Comparison of ENCODE assay signal across 8 cellular contexts in the genomic region with DNA sequence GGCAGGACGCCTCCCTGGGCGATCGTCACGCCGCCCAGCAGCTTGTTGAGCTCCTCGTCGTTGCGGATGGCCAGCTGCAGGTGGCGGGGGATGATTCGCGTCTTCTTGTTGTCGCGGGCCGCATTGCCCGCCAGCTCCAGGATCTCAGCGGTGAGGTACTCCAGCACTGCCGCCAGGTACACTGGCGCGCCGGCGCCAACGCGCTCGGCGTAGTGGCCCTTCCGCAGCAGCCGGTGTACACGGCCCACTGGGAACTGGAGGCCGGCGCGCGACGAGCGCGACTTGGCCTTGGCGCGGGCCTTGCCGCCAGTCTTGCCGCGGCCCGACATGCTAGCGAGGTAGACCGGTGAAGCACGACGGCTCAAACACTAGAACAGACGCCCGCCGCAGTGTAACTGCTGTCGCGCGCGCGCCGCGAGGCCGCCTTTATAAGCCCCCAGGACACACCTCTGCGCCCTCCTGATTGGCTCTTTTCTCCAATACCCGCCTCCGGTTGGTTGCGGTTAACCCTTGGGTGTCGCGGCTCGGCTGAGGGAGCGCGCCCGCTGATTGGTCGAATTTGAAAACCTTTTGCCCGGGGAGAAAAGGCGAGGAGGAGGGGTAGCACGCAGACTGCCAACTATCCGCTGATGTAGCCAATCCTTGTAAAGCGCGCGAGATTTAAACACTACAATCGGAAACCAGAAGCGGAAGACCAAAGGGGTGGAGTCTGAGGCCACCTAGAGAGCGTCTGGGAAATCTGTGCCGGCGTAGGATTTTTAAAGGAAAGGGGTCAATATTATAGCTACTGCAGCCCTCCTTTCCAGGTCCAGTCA. TPM values are rescaled to one million over a fixed set of nuclear protein-coding genes. Genes with fewer than 3 reads are reported as not detected.
DNase-seq lines count a peak whose midpoint lies in the region; ATAC-seq, FAIRE-seq and TF ChIP-seq lines count a peak whose summit lies in the region.

No MANE protein-coding gene starts in this region.

- POLR2A ChIA-PET in Caco-2 (lab: Charles Lee), result interaction anchor here (0.6 to 2.9 kb wide), 15 partner anchors 10 to 189 kb away, joined by 3 to 47 read pairs (median 4); a partner anchor contains a TSS

- intact Hi-C loops in Caco-2 (cut with micrococcal nuclease; ENCODE audit: unreplicated experiment), result loop anchor here (1.0 to 2.0 kb wide), 7 partner anchors 10 to 184 kb away; a partner anchor contains a TSS

- CTCF ChIA-PET in Caco-2 (lab: Charles Lee), result interaction anchor here (0.7 to 2.2 kb wide), 10 partner anchors 10 to 212 kb away, joined by 3 to 10 read pairs (median 3); a partner anchor contains a TSS

- H3K4me1 Mint-ChIP-seq in Caco-2 (ENCODE audit: low read depth, unreplicated experiment), result peaks cover 19% of the 10 kb centered on the region
- peaks cover 33 to 49% of the 10 kb centered on the region in 2 donors for H3K4me1 Mint-ChIP-seq in effector memory CD8-positive, alpha-beta T cell (ENCODE audit: low read depth in 2 of 2)

- H3K36me3 ChIP-seq in Caco-2 (ENCODE audit: control insufficient read depth, insufficient read depth, low read length), result peaks cover 9% of the 10 kb centered on the region

- peaks cover 87% of the 10 kb centered on the region for H3K36me3 Mint-ChIP-seq in Caco-2 (ENCODE audit: insufficient read depth, unreplicated experiment)
- peaks cover 52% of the 10 kb centered on the region for H3K36me3 Mint-ChIP-seq in effector memory CD8-positive, alpha-beta T cell (ENCODE audit: insufficient read depth)

- TF ChIP-seq CTCF in Caco-2 (IDR thresholded peaks at IDR 0.05; ENCODE audit: insufficient read depth in 1 of 2, low read depth in 1 of 2, low read length in 1 of 2, severe bottlenecking in 1 of 2, unreplicated experiment in 1 of 2), result peak; percentile 14 to 32

- peak overlapping the region; percentile 95 for H3K4me3 ChIP-seq in Caco-2 (ENCODE audit: low read depth, low read length)

- peaks cover 18% of the 10 kb centered on the region for H3K4me1 ChIP-seq in Caco-2

- ATAC-seq in GM21381 (IDR thresholded peaks at IDR 0.05; ENCODE audit: unreplicated experiment), result peak; percentile 72
- ATAC-seq in effector memory CD8-positive, alpha-beta T cell (replicated peaks), result peak; percentile 85

- H3K27ac Mint-ChIP-seq in Caco-2 (ENCODE audit: unreplicated experiment), result peak overlapping the region; percentile 98
- peak overlapping the region; percentile 95 to 97 for H3K27ac Mint-ChIP-seq in effector memory CD8-positive, alpha-beta T cell

- peak; percentile 95 for FAIRE-seq in HTR-8/SVneo (lab: Jason Lieb, UNC)

- BruUV-seq in Caco-2 (replicated peaks; lab: Mats Ljungman, UMichigan), result TSS peak; percentile 62

- DNase-seq in Caco-2 (peak; percentile 100), HTR-8/SVneo (ENCODE audit: insufficient read length, low spot score) (peak; percentile 98), NOMO-1 (lab: John Stamatoyannopoulos, UW; ENCODE audit: unreplicated experiment in 2 of 2) (peak; percentile 96 to 99), medulla oblongata (ENCODE audit: extremely low spot score) (peak; percentile 100)
- peak; percentile 98 to 100 (median 99) for DNase-seq in activated CD8-positive, alpha-beta memory T cell treated with anti-CD3 and anti-CD28 coated beads for 48 hours (ENCODE audit: low read depth in 2 of 3, low spot score in 2 of 3)
- peak; percentile 99 for DNase-seq in effector memory CD8-positive, alpha-beta T cell
- DNase-seq in stimulated activated CD4-positive, alpha-beta T cell treated with anti-CD3 and anti-CD28 coated beads, TNF-alpha, amount 100 ng/mL, for 48 hours (ENCODE audit: low read depth in 3 of 3), result peak; percentile 98 to 100 (median 99)

- no peaks in the 10 kb centered on the region for H3K27me3 Mint-ChIP-seq in Caco-2 (ENCODE audit: insufficient read depth, unreplicated experiment)
- no peaks in the 10 kb centered on the region for H3K27me3 Mint-ChIP-seq in effector memory CD8-positive, alpha-beta T cell

- peak overlapping the region; percentile 92 for H3K4me3 Mint-ChIP-seq in Caco-2 (ENCODE audit: unreplicated experiment)
- peak overlapping the region; percentile 91 to 95 for H3K4me3 Mint-ChIP-seq in effector memory CD8-positive, alpha-beta T cell

- no peaks in the 10 kb centered on the region for H3K9me3 Mint-ChIP-seq in Caco-2 (ENCODE audit: unreplicated experiment)
- no peaks in the 10 kb centered on the region for H3K9me3 Mint-ChIP-seq in effector memory CD8-positive, alpha-beta T cell

- H3K27me3 ChIP-seq in Caco-2 (replicated peaks; ENCODE audit: control insufficient read depth, insufficient read depth, low read length), result no peaks in the 10 kb centered on the region

- no peaks in the 10 kb centered on the region for H3K9me3 ChIP-seq in Caco-2

RNA-seq across cellular contexts. Expression of a gene that starts 6.4 kb away (rescaled TPM):
- 117 and 119 TPM in 2 replicates for total RNA-seq in Caco-2 (2022)

RNA-seq across cellular contexts. Expression of a gene that starts 10.6 kb away (rescaled TPM):
- 94.9 and 95.7 TPM in 2 replicates for total RNA-seq in Caco-2 (2022)

RNA-seq across cellular contexts. Expression of a gene that starts 11.9 kb away (rescaled TPM):
- 14.7 and 15.4 TPM in 2 replicates for total RNA-seq in Caco-2 (2022)

RNA-seq across cellular contexts. Expression of a gene that starts 26.1 kb away (rescaled TPM):
- total RNA-seq in Caco-2 (2022), result 61.6 and 65.2 TPM in 2 replicates

RNA-seq across cellular contexts. Expression of a gene that starts 27.7 kb away (rescaled TPM):
- total RNA-seq in Caco-2 (2022), result 43.2 and 47.7 TPM in 2 replicates

Comparison
In these comparisons a context has a peak if more than half of its experiments do, and no peak if none do; other contexts are left out.
1. Peak in every context shown above with its lines: DNase-seq, ATAC-seq and H3K4me3 ChIP-seq.